8 cellular contexts compared by ENCODE assay signal in genomic region chr4:140637836-140638235, GRCh38.
A peak's percentile ranks its signal among the peaks of the same experiment; 100 is the strongest.
DNase-seq lines count a peak whose midpoint lies in the region; ATAC-seq and TF ChIP-seq lines count a peak whose summit lies in the region.

No MANE protein-coding gene starts in this region.

- no peaks in the 10 kb centered on the region for H3K9me3 ChIP-seq in breast epithelium
- H3K9me3 ChIP-seq in gastrocnemius medialis = no peaks in the 10 kb centered on the region

- H3K27me3 Mint-ChIP-seq in MCF 10A (ENCODE audit: insufficient read depth, unreplicated experiment) (no peaks in the 10 kb centered on the region), glutamatergic neuron (ENCODE audit: unreplicated experiment) (peaks cover 5% of the 10 kb centered on the region)

- H3K27ac ChIP-seq in breast epithelium (no peak overlapping the region), gastrocnemius medialis (no peak overlapping the region)

- H3K27ac Mint-ChIP-seq in MCF 10A (ENCODE audit: low read depth, unreplicated experiment) (peak overlapping the region; percentile 64), glutamatergic neuron (ENCODE audit: unreplicated experiment) (no peak overlapping the region)

- CTCF ChIA-PET in MCF 10A (lab: Yijun Ruan, JAX) = interaction anchor here (0.6 to 1.2 kb wide), 3 partner anchors 8 to 1205 kb away, joined by 3 to 4 read pairs (median 3); no protein-coding TSS in a partner anchor

- TF ChIP-seq POLR2A in breast epithelium (IDR thresholded peaks at IDR 0.05) (no peak), gastrocnemius medialis (IDR thresholded peaks at IDR 0.05) (no peak)

- H3K4me3 Mint-ChIP-seq in MCF 10A (ENCODE audit: unreplicated experiment) (no peak overlapping the region), glutamatergic neuron (ENCODE audit: unreplicated experiment) (no peak overlapping the region)

- H3K4me1 ChIP-seq in breast epithelium (no peaks in the 10 kb centered on the region), gastrocnemius medialis (no peaks in the 10 kb centered on the region)

- DNase-seq in MCF 10A (ENCODE audit: unreplicated experiment) (peak; percentile 51), breast epithelium (ENCODE audit: low spot score in 2 of 2) (no peak), LoVo (ENCODE audit: low spot score) (peak; percentile 48), glutamatergic neuron (no peak), gastrocnemius medialis (no peak)
- DNase-seq in stimulated activated naive CD8-positive, alpha-beta T cell treated with anti-CD3 and anti-CD28 coated beads, Interleukin-15, Interleukin-2, amounts not matched to agents 100 U/mL and 50 U/mL, for 24 hours = peak; percentile 41

- ATAC-seq in GM21576 (IDR thresholded peaks at IDR 0.05; ENCODE audit: unreplicated experiment) (peak; percentile 89), gastrocnemius medialis (no peak)
- ATAC-seq in stimulated activated naive CD8-positive, alpha-beta T cell treated with anti-CD3 and anti-CD28 coated beads, Interleukin-15, Interleukin-2, amounts not matched to agents 100 U/mL and 50 U/mL, for 24 hours = peak; percentile 72

- POLR2A ChIA-PET in MCF 10A (lab: Yijun Ruan, JAX) = interaction anchor here (1.4 kb wide), 1 partner anchor 9 kb away, joined by 5 read pairs; no protein-coding TSS in a partner anchor

- BruUV-seq in MCF 10A (replicated peaks; lab: Mats Ljungman, UMichigan) = no TSS peak

- H3K27me3 ChIP-seq in breast epithelium = no peaks in the 10 kb centered on the region
- H3K27me3 ChIP-seq in gastrocnemius medialis = no peaks in the 10 kb centered on the region

- H3K4me3 ChIP-seq in breast epithelium (no peak overlapping the region), WI38 (ENCODE audit: low read depth, low read length) (no peak overlapping the region), gastrocnemius medialis (no peak overlapping the region)

- H3K4me1 Mint-ChIP-seq in MCF 10A (ENCODE audit: insufficient read depth, unreplicated experiment) (peaks cover 6% of the 10 kb centered on the region), glutamatergic neuron (ENCODE audit: low read depth, unreplicated experiment) (no peaks in the 10 kb centered on the region)

- H3K9me3 Mint-ChIP-seq in MCF 10A (ENCODE audit: unreplicated experiment) (no peaks in the 10 kb centered on the region), glutamatergic neuron (ENCODE audit: unreplicated experiment) (peaks cover 8% of the 10 kb centered on the region)

- TF ChIP-seq CTCF in MCF 10A (IDR thresholded peaks at IDR 0.05; ENCODE audit: unreplicated experiment) = peak; percentile 31
- TF ChIP-seq CTCF in breast epithelium (IDR thresholded peaks at IDR 0.05) = no peak
- peak; percentile 27 for TF ChIP-seq CTCF in WI38 (IDR thresholded peaks at IDR 0.05; ENCODE audit: low read depth, low read length)
- peak; percentile 36 for TF ChIP-seq CTCF in glutamatergic neuron (IDR thresholded peaks at IDR 0.05; ENCODE audit: partially characterized antibody, unreplicated experiment)
- TF ChIP-seq CTCF in gastrocnemius medialis (IDR thresholded peaks at IDR 0.05 in 4 of 5, conservative IDR thresholded peaks at IDR 0.05 in 1 of 5) = peak in 1 of 5 experiments; percentile 28

- H3K36me3 Mint-ChIP-seq in MCF 10A (ENCODE audit: insufficient read depth, unreplicated experiment) (peaks cover 45% of the 10 kb centered on the region), glutamatergic neuron (ENCODE audit: unreplicated experiment) (no peaks in the 10 kb centered on the region)

- intact Hi-C loops in MCF 10A (cut with micrococcal nuclease) (no loop called here), breast epithelium (cut with DNase I; ENCODE audit: low total_unique reads) (loop anchor here (10.0 kb wide), 1 partner anchor 497 kb away; the partner anchor contains the start of gene RNF150), gastrocnemius medialis (cut with DNase I; ENCODE audit: low total_unique reads) (no loop called here)

- in situ Hi-C loops in gastrocnemius medialis (cut with MboI; ENCODE audit: low sequenced_read_pairs in 4 of 4) = no loop called here

- H3K36me3 ChIP-seq in breast epithelium (no peaks in the 10 kb centered on the region), gastrocnemius medialis (no peaks in the 10 kb centered on the region)

Comparison
In these comparisons a context has a peak if more than half of its experiments do, and no peak if none do; other contexts are left out.
1. DNase-seq: peak in MCF 10A (single experiment), LoVo (single experiment) and stimulated activated naive CD8-positive, alpha-beta T cell treated with anti-CD3 and anti-CD28 coated beads, Interleukin-15, Interleukin-2, amounts not matched to agents 100 U/mL and 50 U/mL, for 24 hours (single experiment); none in breast epithelium (0 of 2), glutamatergic neuron (single experiment) and gastrocnemius medialis (0 of 2).
2. CTCF ChIP-seq: peak in MCF 10A (single experiment), WI38 (single experiment) and glutamatergic neuron (single experiment); none in breast epithelium (0 of 3).
3. ATAC-seq: peak in GM21576 (single experiment) and stimulated activated naive CD8-positive, alpha-beta T cell treated with anti-CD3 and anti-CD28 coated beads, Interleukin-15, Interleukin-2, amounts not matched to agents 100 U/mL and 50 U/mL, for 24 hours (single experiment); none in gastrocnemius medialis (0 of 2).